11 cellular contexts compared by ENCODE assay signal in genomic region chr9:81237565-81238231, GRCh38.
"Had no signal": no experiment of that assay in that cellular context is flagged by ENCODE, and none has a peak within 500 bp of the region (broad histone marks: within the 10 kb centered on the region; RNA-seq: fewer than 3 reads in every experiment).

No MANE protein-coding gene starts in this region.

- DNase-seq: activated B cell treated with CpG ODN at 0.5 μM for 24 hours; activated CD4-positive, alpha-beta T cell treated with anti-CD3 and anti-CD28 coated beads for 48 hours; activated CD8-positive, alpha-beta T cell treated with anti-CD3 and anti-CD28 coated beads for 36 hours; activated effector memory CD4-positive, alpha-beta T cell treated with Interleukin-2 at 50 U/mL for 16 hours; activated naive CD4-positive, alpha-beta T cell treated with anti-CD3 and anti-CD28 coated beads, Interleukin-2, amount 50 U/mL, for 16 hours; activated T-cell treated with anti-CD3 and anti-CD28 coated beads, Interleukin-2, amount 50 U/mL, for 4 hours; erythroblast; left ventricle myocardium superior; stimulated activated CD4-positive, alpha-beta T cell treated with anti-CD3 and anti-CD28 coated beads, Interleukin-2, amount 100 ng/mL, for 48 hours had no signal

- H3K27me3 ChIP-seq: cardiac muscle cell had no signal

- H3K36me3 ChIP-seq: cardiac muscle cell had no signal

- ATAC-seq: activated CD8-positive, alpha-beta T cell treated with anti-CD3 and anti-CD28 coated beads for 36 hours; activated T-cell treated with anti-CD3 and anti-CD28 coated beads, Interleukin-2, amount 50 U/mL, for 4 hours; left ventricle myocardium superior; stimulated activated memory B cell treated with anti-CD40 and anti-IgM and Interleukin-4, amounts not matched to agents 10 μg/mL and 1 μg/mL and 100 μg/mL, for 72 hours had no signal

- H3K4me3 ChIP-seq: cardiac muscle cell had no signal

- H3K27ac ChIP-seq: cardiac muscle cell had no signal
